8 cellular contexts compared by ENCODE assay signal in genomic region chr17:68259586-68259985, GRCh38. TPM values are rescaled to one million over a fixed set of nuclear protein-coding genes. Genes with fewer than 3 reads are reported as not detected.
A peak's percentile ranks its signal among the peaks of the same experiment; 100 is the strongest.
DNase-seq lines count a peak whose midpoint lies in the region; ATAC-seq and TF ChIP-seq lines count a peak whose summit lies in the region.
"Not testable (repeated sequence)": the region's sequence is repeated elsewhere in the genome, so short reads cannot be mapped to it uniquely, and the experiment has no call there.

No MANE protein-coding gene starts in this region.

- H3K9me3 Mint-ChIP-seq in activated CD4-positive, alpha-beta memory T cell treated with anti-CD3 and anti-CD28 coated beads, Interleukin-2, amount 10 ng/mL, durations not matched to agents 7 days and 5 days; MCF 10A (ENCODE audit: unreplicated experiment): not testable (repeated sequence)

- not testable (repeated sequence) for H3K9me2 ChIP-seq in OCI-LY1 (ENCODE audit: low read depth, low read length)

- H3F3A ChIP-seq in OCI-LY1 (ENCODE audit: insufficient read depth, low read length): peaks cover 12% of the 10 kb centered on the region; the same call in 1 of the 2 replicates

- H3K36me3 ChIP-seq in HUES64 (ENCODE audit: insufficient read depth, low read length) (peaks cover 22% of the 10 kb centered on the region), OCI-LY1 (ENCODE audit: insufficient read depth, low read length) (peaks cover 39% of the 10 kb centered on the region; the same call in 1 of the 2 replicates), iPS-20b (ENCODE audit: insufficient read depth, low read depth, low read length) (peaks cover 29% of the 10 kb centered on the region), psoas muscle (ENCODE audit: insufficient read depth in 1 of 2, low read depth in 1 of 2) (peaks cover 2 to 30% of the 10 kb centered on the region in 2 donors)
- not testable (repeated sequence) for H3K36me3 ChIP-seq in uterus

- TF ChIP-seq POLR2A in uterus (IDR thresholded peaks at IDR 0.05): not testable (repeated sequence)

- peak overlapping the region; percentile 43 for H3K4me3 ChIP-seq in HUES64 (ENCODE audit: low read length)
- H3K4me3 ChIP-seq in OCI-LY1 (ENCODE audit: low read depth, low read length, poor library complexity, severe bottlenecking): peak overlapping the region; percentile 39
- H3K4me3 ChIP-seq in iPS-20b (ENCODE audit: low read length): peak overlapping the region; percentile 50; the same call in 1 of the 2 replicates
- H3K4me3 ChIP-seq in psoas muscle: peak overlapping the region; percentile 43
- H3K4me3 ChIP-seq in uterus: not testable (repeated sequence)

- peak overlapping the region; percentile 66 for H3K4me3 Mint-ChIP-seq in activated CD4-positive, alpha-beta memory T cell treated with anti-CD3 and anti-CD28 coated beads, Interleukin-2, amount 10 ng/mL, durations not matched to agents 7 days and 5 days
- peak overlapping the region; percentile 31 for H3K4me3 Mint-ChIP-seq in MCF 10A (ENCODE audit: unreplicated experiment)

- peak; percentile 2 for DNase-seq in DMS53 treated with DMSO at 0.1 percent for 48 hours (lab: John Stamatoyannopoulos, UW; ENCODE audit: unreplicated experiment)
- not testable (repeated sequence) for DNase-seq in activated CD4-positive, alpha-beta memory T cell treated with anti-CD3 and anti-CD28 coated beads, Interleukin-2, amount 10 ng/mL, durations not matched to agents 7 days and 5 days; MCF 10A (ENCODE audit: unreplicated experiment); psoas muscle; uterus

- not testable (repeated sequence) for H3K4me1 ChIP-seq in HUES64 (ENCODE audit: insufficient read depth, low read length); iPS-20b (ENCODE audit: insufficient read depth, low read length); psoas muscle; uterus
- H3K4me1 ChIP-seq in OCI-LY1 (ENCODE audit: insufficient read depth, low read length, severe bottlenecking): peaks cover 62% of the 10 kb centered on the region

- intact Hi-C loops in MCF 10A (cut with micrococcal nuclease); psoas muscle (cut with DNase I); uterus (cut with DNase I; ENCODE audit: low total_unique reads): not testable (repeated sequence)

- H3K4me1 Mint-ChIP-seq in activated CD4-positive, alpha-beta memory T cell treated with anti-CD3 and anti-CD28 coated beads, Interleukin-2, amount 10 ng/mL, durations not matched to agents 7 days and 5 days: peaks cover 77% of the 10 kb centered on the region
- not testable (repeated sequence) for H3K4me1 Mint-ChIP-seq in MCF 10A (ENCODE audit: insufficient read depth, unreplicated experiment)

- not testable (repeated sequence) for H3K27me3 Mint-ChIP-seq in activated CD4-positive, alpha-beta memory T cell treated with anti-CD3 and anti-CD28 coated beads, Interleukin-2, amount 10 ng/mL, durations not matched to agents 7 days and 5 days; MCF 10A (ENCODE audit: insufficient read depth, unreplicated experiment)

- H3K9ac ChIP-seq in HUES64 (ENCODE audit: low read depth, low read length): peak overlapping the region; percentile 47; the same call in 1 of the 2 replicates
- H3K9ac ChIP-seq in OCI-LY1 (ENCODE audit: low read length): peak overlapping the region; percentile 65
- not testable (repeated sequence) for H3K9ac ChIP-seq in iPS-20b (ENCODE audit: low read depth, low read length)

- 100% methylated on average over 1 of the region's 4 CpGs for WGBS in HUES64
- 27 to 31% (median 31%) methylated on average over 4 of the region's 4 CpGs for WGBS in psoas muscle, 3 donors

- peak overlapping the region; percentile 88 for H3K27ac Mint-ChIP-seq in activated CD4-positive, alpha-beta memory T cell treated with anti-CD3 and anti-CD28 coated beads, Interleukin-2, amount 10 ng/mL, durations not matched to agents 7 days and 5 days
- not testable (repeated sequence) for H3K27ac Mint-ChIP-seq in MCF 10A (ENCODE audit: low read depth, unreplicated experiment)

- peak in 1 of 4 donors; percentile 29 for ATAC-seq in psoas muscle

- peaks cover 37% of the 10 kb centered on the region for H3K36me3 Mint-ChIP-seq in activated CD4-positive, alpha-beta memory T cell treated with anti-CD3 and anti-CD28 coated beads, Interleukin-2, amount 10 ng/mL, durations not matched to agents 7 days and 5 days (ENCODE audit: low read depth)
- peaks cover 18% of the 10 kb centered on the region for H3K36me3 Mint-ChIP-seq in MCF 10A (ENCODE audit: insufficient read depth, unreplicated experiment)

- not testable (repeated sequence) for H2AFZ ChIP-seq in OCI-LY1 (ENCODE audit: low read length)

- H3K27me3 ChIP-seq in HUES64 (ENCODE audit: insufficient read depth, low read length); OCI-LY1 (ENCODE audit: insufficient read depth, low read length); iPS-20b (ENCODE audit: insufficient read depth, low read length); psoas muscle (ENCODE audit: insufficient read depth in 3 of 3, low read length in 2 of 3); uterus: not testable (repeated sequence)

- H3K9me3 ChIP-seq in HUES64 (ENCODE audit: insufficient read depth, low read depth, low read length); OCI-LY1 (ENCODE audit: low read length); iPS-20b (ENCODE audit: insufficient read depth, low read depth, low read length); psoas muscle; uterus: not testable (repeated sequence)

- not testable (repeated sequence) for H3K27ac ChIP-seq in HUES64 (ENCODE audit: low read depth, low read length); iPS-20b (ENCODE audit: low read length)
- H3K27ac ChIP-seq in OCI-LY1 (ENCODE audit: low read depth, low read length, poor library complexity, severe bottlenecking) (peak overlapping the region; percentile 92), psoas muscle (peak overlapping the region; percentile 89), uterus (peak overlapping the region; percentile 58 to 83)

- TF ChIP-seq CTCF in OCI-LY1 (IDR thresholded peaks at IDR 0.05; ENCODE audit: low read length); MCF 10A (IDR thresholded peaks at IDR 0.05; ENCODE audit: unreplicated experiment); psoas muscle (IDR thresholded peaks at IDR 0.05); uterus (IDR thresholded peaks at IDR 0.05): not testable (repeated sequence)

- H3K4me2 ChIP-seq in OCI-LY1 (ENCODE audit: low read length): peak overlapping the region; percentile 66

- BruUV-seq in MCF 10A (replicated peaks; lab: Mats Ljungman, UMichigan): not testable (repeated sequence)

- H4K20me1 ChIP-seq in OCI-LY1 (ENCODE audit: insufficient read depth, low read length): not testable (repeated sequence)

- H3K79me2 ChIP-seq in OCI-LY1 (ENCODE audit: insufficient read depth, low read length): not testable (repeated sequence)

- CTCF ChIA-PET in activated CD4-positive, alpha-beta memory T cell treated with anti-CD3 and anti-CD28 coated beads, Interleukin-2, amount 10 ng/mL, durations not matched to agents 7 days and 5 days (lab: Charles Lee): interaction anchor here (1.7 to 2.1 kb wide), 3 partner anchors 139 to 177 kb away, joined by 5 to 9 read pairs (median 8); no protein-coding TSS in a partner anchor
- CTCF ChIA-PET in MCF 10A (lab: Yijun Ruan, JAX): interaction anchor here (0.7 to 0.9 kb wide), 2 partner anchors 16 to 177 kb away, joined by 3 read pairs; no protein-coding TSS in a partner anchor

- POLR2A ChIA-PET in activated CD4-positive, alpha-beta memory T cell treated with anti-CD3 and anti-CD28 coated beads, Interleukin-2, amount 10 ng/mL, durations not matched to agents 7 days and 5 days (lab: Charles Lee): interaction anchor here (1.1 to 3.2 kb wide), 9 partner anchors 11 to 199 kb away, joined by 3 to 47 read pairs (median 5); partner anchors contain the start of genes AMZ2, ARSG, SLC16A6 and WIPI1
- POLR2A ChIA-PET in MCF 10A (lab: Yijun Ruan, JAX): interaction anchor here (0.8 to 2.2 kb wide), 3 partner anchors 11 to 199 kb away, joined by 4 to 30 read pairs (median 8); partner anchors contain the start of gene AMZ2

RNA-seq across cellular contexts. Expression of gene AMZ2, which starts 11.7 kb away (rescaled TPM):
- polyA plus RNA-seq in HUES64 (2013, experiment 1 of 2): 48.6 TPM
- 62.4 TPM for polyA plus RNA-seq in HUES64 (2013, experiment 2 of 2)
- total RNA-seq in activated CD4-positive, alpha-beta memory T cell treated with anti-CD3 and anti-CD28 coated beads, Interleukin-2, amount 10 ng/mL, durations not matched to agents 7 days and 5 days: 100 to 1,000 TPM; 106 to 121 TPM
- 127 and 147 TPM in 2 replicates for total RNA-seq in MCF 10A (2022)
- total RNA-seq in psoas muscle: 100 to 1,000 TPM in 2 of 4 donors, 10 to 100 TPM in 2; 71.6 to 121 (median 91.8) TPM
- polyA plus RNA-seq in psoas muscle: 100 to 1,000 TPM in 1 of 3 donors, 10 to 100 TPM in 2; 31.1 to 105 (median 53.6) TPM
- 10 to 100 TPM; 26.9 to 60.9 (median 35.1) TPM for total RNA-seq in uterus

RNA-seq across cellular contexts. Expression of gene SLC16A6, which starts 31.3 kb away (rescaled TPM):
- polyA plus RNA-seq in HUES64 (2013, experiment 1 of 2): 0.05 TPM
- 0.19 TPM for polyA plus RNA-seq in HUES64 (2013, experiment 2 of 2)
- total RNA-seq in activated CD4-positive, alpha-beta memory T cell treated with anti-CD3 and anti-CD28 coated beads, Interleukin-2, amount 10 ng/mL, durations not matched to agents 7 days and 5 days: 10 to 100 TPM; 10.4 to 10.8 TPM
- total RNA-seq in MCF 10A (2022) (1.4 and 1.6 TPM in 2 replicates), psoas muscle (10 to 100 TPM in 1 of 4 donors, 1 to 10 TPM in 2, under 1 TPM in 1; 0.82 to 47.7 (median 6.4) TPM), uterus (1 to 10 TPM in 2 of 4 donors, under 1 TPM in 1, not detected in 1; 0.35 to 1.5 (median 1.0) TPM)
- polyA plus RNA-seq in psoas muscle: 10 to 100 TPM in 1 of 3 donors, under 1 TPM in 2; 0.75 to 31.1 (median 0.86) TPM

RNA-seq across cellular contexts. Expression of gene ARSG, which starts 31.7 kb away (rescaled TPM):
- polyA plus RNA-seq in HUES64 (2013, experiment 1 of 2): 2.8 TPM
- 3.9 TPM for polyA plus RNA-seq in HUES64 (2013, experiment 2 of 2)
- 10 to 100 TPM; 13.5 to 16.8 TPM for total RNA-seq in activated CD4-positive, alpha-beta memory T cell treated with anti-CD3 and anti-CD28 coated beads, Interleukin-2, amount 10 ng/mL, durations not matched to agents 7 days and 5 days
- total RNA-seq in MCF 10A (2022) (5.0 and 5.9 TPM in 2 replicates), psoas muscle (1 to 10 TPM; 2.1 to 6.1 (median 3.1) TPM), uterus (1 to 10 TPM in 3 of 4 donors, under 1 TPM in 1; 0.59 to 6.4 (median 5.7) TPM)
- polyA plus RNA-seq in psoas muscle: 1 to 10 TPM; 1.7 to 3.7 (median 1.9) TPM
